Comparison of ENCODE assay signal across 1 cellular context in genomic region chr6:17393335-17394191, GRCh38.
TF ChIP-seq lines count a peak whose summit lies in the region.

Gene CAP2, plus strand, starts transcription at chr6:17393595. Its CDS starts 27,961 bp downstream, at chr6:17421556.

TF ChIP-seq in HEK293, 187 proteins besides CTCF, POLR2A, EP300 and RAD21 (continued from another document):
- TF ChIP-seq ZNF18 (tag by site-specific recombination; IDR thresholded peaks at IDR 0.05) (no peak), ZNF175 (tag by site-specific recombination; IDR thresholded peaks at IDR 0.05) (no peak), SP2 (tag by site-specific recombination; IDR thresholded peaks at IDR 0.05) (peak; percentile 52), ZNF146 (tag by site-specific recombination; IDR thresholded peaks at IDR 0.05) (no peak), ZFHX2 (tag by site-specific recombination; conservative IDR thresholded peaks at IDR 0.05) (0 out of 2 replicates have a peak, but pooled peaks have one; percentile 28), ZBTB8A (tag by site-specific recombination; IDR thresholded peaks at IDR 0.05) (peak; percentile 50; the same call in 1 of the 2 replicates), ZNF449 (tag by site-specific recombination; IDR thresholded peaks at IDR 0.05) (peak; percentile 38), ZSCAN23 (tag by site-specific recombination; IDR thresholded peaks at IDR 0.05) (0 out of 2 replicates have a peak, but pooled peaks have one; percentile 28), ZNF530 (tag by site-specific recombination; IDR thresholded peaks at IDR 0.05; ENCODE audit: low read depth) (no peak), EGR2 (tag by site-specific recombination; IDR thresholded peaks at IDR 0.05; ENCODE audit: low read depth) (no peak), ZBTB17 (tag by site-specific recombination; IDR thresholded peaks at IDR 0.05) (peak; percentile 99), ZNF692 (tag by site-specific recombination; IDR thresholded peaks at IDR 0.05) (peak; percentile 52; the same call in 1 of the 2 replicates), RBAK (tag by site-specific recombination; IDR thresholded peaks at IDR 0.05) (no peak), KLF9 (tag by site-specific recombination; IDR thresholded peaks at IDR 0.05; ENCODE audit: low read depth) (no peak), ZFP37 (tag by site-specific recombination; IDR thresholded peaks at IDR 0.05) (0 out of 2 replicates have a peak, but pooled peaks have one; percentile 36), ZBTB1 (tag by site-specific recombination; IDR thresholded peaks at IDR 0.05) (no peak), ZNF600 (tag by site-specific recombination; IDR thresholded peaks at IDR 0.05) (peak; percentile 62), OSR2 (tag by site-specific recombination; IDR thresholded peaks at IDR 0.05) (no peak), ZNF10 (tag by site-specific recombination; IDR thresholded peaks at IDR 0.05) (no peak), ZNF426 (tag by site-specific recombination; IDR thresholded peaks at IDR 0.05) (no peak), ZFP3 (tag by site-specific recombination; IDR thresholded peaks at IDR 0.05; ENCODE audit: low read depth) (no peak), TRIM28 (IDR thresholded peaks at IDR 0.05; ENCODE audit: borderline replicate concordance, low read length) (no peak), HOXC10 (CRISPR knock-in tag; IDR thresholded peaks at IDR 0.05) (no peak), MEIS1 (CRISPR knock-in tag; IDR thresholded peaks at IDR 0.05; ENCODE audit: borderline replicate concordance) (no peak), PRDM4 (tag by site-specific recombination; IDR thresholded peaks at IDR 0.05) (no peak), ZNF76 (tag by site-specific recombination; IDR thresholded peaks at IDR 0.05; ENCODE audit: borderline replicate concordance, low read depth) (no peak), ZNF221 (tag by site-specific recombination; IDR thresholded peaks at IDR 0.05; ENCODE audit: borderline replicate concordance) (no peak), ZFP69B (tag by site-specific recombination; IDR thresholded peaks at IDR 0.05) (0 out of 2 replicates have a peak, but pooled peaks have one; percentile 8), KLF8 (tag by site-specific recombination; IDR thresholded peaks at IDR 0.05) (peak; percentile 80), ZFP41 (tag by site-specific recombination; IDR thresholded peaks at IDR 0.05; ENCODE audit: borderline replicate concordance) (0 out of 2 replicates have a peak, but pooled peaks have one; percentile 35), ZBTB26 (tag by site-specific recombination; optimal IDR thresholded peaks at IDR 0.05) (peak; percentile 69), ZIC2 (tag by site-specific recombination; IDR thresholded peaks at IDR 0.05) (0 out of 2 replicates have a peak, but pooled peaks have one; percentile 21), SP7 (tag by site-specific recombination; IDR thresholded peaks at IDR 0.05) (peak; percentile 57), ZNF23 (tag by site-specific recombination; IDR thresholded peaks at IDR 0.05; ENCODE audit: borderline replicate concordance) (no peak), KLF17 (tag by site-specific recombination; IDR thresholded peaks at IDR 0.05) (peak; percentile 87), GLIS2 (tag by site-specific recombination; IDR thresholded peaks at IDR 0.05) (peak; percentile 56), ZBTB21 (tag by site-specific recombination; IDR thresholded peaks at IDR 0.05) (no peak), REST (tag by site-specific recombination; IDR thresholded peaks at IDR 0.05) (peak; percentile 45; the same call in 1 of the 2 replicates), ZNF561 (tag by site-specific recombination; IDR thresholded peaks at IDR 0.05; ENCODE audit: borderline replicate concordance) (no peak), HIC1 (tag by site-specific recombination; IDR thresholded peaks at IDR 0.05) (no peak), ZBTB7A (tag by site-specific recombination; IDR thresholded peaks at IDR 0.05; ENCODE audit: low read depth) (no peak)
